8 cellular contexts compared by ENCODE assay signal in genomic region chr12:56469007-56469930, GRCh38. TPM values are rescaled to one million over a fixed set of nuclear protein-coding genes. Genes with fewer than 3 reads are reported as not detected.
DNase-seq lines count a peak whose midpoint lies in the region; ATAC-seq and TF ChIP-seq lines count a peak whose summit lies in the region.

No MANE protein-coding gene starts in this region.

- peak overlapping the region; percentile 90 for H3K27ac ChIP-seq in psoas muscle

- peaks cover 13% of the 10 kb centered on the region for H3K36me3 Mint-ChIP-seq in activated CD4-positive, alpha-beta memory T cell treated with anti-CD3 and anti-CD28 coated beads for 36 hours

- H3K9me3 ChIP-seq in psoas muscle = no peaks in the 10 kb centered on the region

- H3K4me1 Mint-ChIP-seq in activated CD4-positive, alpha-beta memory T cell treated with anti-CD3 and anti-CD28 coated beads for 36 hours (ENCODE audit: low read depth) = peaks cover 31% of the 10 kb centered on the region

- H3K4me1 ChIP-seq in psoas muscle = peaks cover 7% of the 10 kb centered on the region

- intact Hi-C loops in activated CD4-positive, alpha-beta memory T cell treated with anti-CD3 and anti-CD28 coated beads for 36 hours (cut with micrococcal nuclease) = loop anchor here (2.0 to 5.0 kb wide), 3 partner anchors 218 to 350 kb away; partner anchors contain the start of genes NABP2, PTGES3 and ZC3H10
- intact Hi-C loops in head of caudate nucleus (cut with DNase I) = loop anchor here (5.0 kb wide), 1 partner anchor 137 kb away; the partner anchor contains the start of gene PAN2
- intact Hi-C loops in psoas muscle (cut with DNase I) = loop anchor here (5.0 to 10.0 kb wide), 4 partner anchors 134 to 344 kb away; partner anchors contain the start of genes ESYT1 (in 2 of the 2), IL23A (in 1 of the 2) and PAN2 (in 1 of the 2)

- ATAC-seq in psoas muscle = peak; percentile 45 to 62 (median 58)
- ATAC-seq in HG03045 (IDR thresholded peaks at IDR 0.05; ENCODE audit: unreplicated experiment) = no peak

- WGBS in psoas muscle, 3 donors = 43 to 45% (median 43%) methylated on average over 19 of the region's 19 CpGs

- H3K27ac Mint-ChIP-seq in activated CD4-positive, alpha-beta memory T cell treated with anti-CD3 and anti-CD28 coated beads for 36 hours = peak overlapping the region; percentile 96

- peak overlapping the region; percentile 100 for H3K4me3 ChIP-seq in HFF-Myc (replicated peaks; ENCODE audit: low read depth, low read length)
- H3K4me3 ChIP-seq in psoas muscle = peak overlapping the region; percentile 81

- CTCF ChIA-PET in activated CD4-positive, alpha-beta memory T cell treated with anti-CD3 and anti-CD28 coated beads for 36 hours (lab: Charles Lee) = interaction anchor here (0.6 to 1.6 kb wide), 6 partner anchors 8 to 354 kb away, joined by 3 to 7 read pairs (median 3); partner anchors contain the start of gene ANKRD52

- peak; percentile 18 for DNase-seq in Ammon's horn (ENCODE audit: low spot score)
- DNase-seq in HFF-Myc (ENCODE audit: extremely low read depth, low read depth) = no peak
- DNase-seq in activated CD4-positive, alpha-beta memory T cell treated with anti-CD3 and anti-CD28 coated beads for 36 hours = peak; percentile 22
- peak in 35 of 42 donors; percentile 7 to 57 (median 24) for DNase-seq in head of caudate nucleus
- DNase-seq in psoas muscle = peak; percentile 36 to 60
- DNase-seq in 8988T = no peak
- no peak for DNase-seq in germinal center (ENCODE audit: low spot score)

- POLR2A ChIA-PET in activated CD4-positive, alpha-beta memory T cell treated with anti-CD3 and anti-CD28 coated beads for 36 hours (lab: Charles Lee) = interaction anchor here (1.1 to 2.4 kb wide), 3 partner anchors 110 to 170 kb away, joined by 3 to 8 read pairs (median 3); partner anchors contain the start of gene STAT2

- no peak for TF ChIP-seq CTCF in HFF-Myc (IDR thresholded peaks at IDR 0.05; ENCODE audit: low read depth, low read length, missing control alignments)
- no peak for TF ChIP-seq CTCF in psoas muscle (IDR thresholded peaks at IDR 0.05)

- H3K4me3 Mint-ChIP-seq in activated CD4-positive, alpha-beta memory T cell treated with anti-CD3 and anti-CD28 coated beads for 36 hours = peak overlapping the region; percentile 93

- H3K9me3 Mint-ChIP-seq in activated CD4-positive, alpha-beta memory T cell treated with anti-CD3 and anti-CD28 coated beads for 36 hours = no peaks in the 10 kb centered on the region

- no peaks in the 10 kb centered on the region for H3K27me3 Mint-ChIP-seq in activated CD4-positive, alpha-beta memory T cell treated with anti-CD3 and anti-CD28 coated beads for 36 hours

- H3K36me3 ChIP-seq in psoas muscle (ENCODE audit: insufficient read depth in 1 of 2, low read depth in 1 of 2) = peaks cover 0 to 11% of the 10 kb centered on the region in 2 donors

- H3K27me3 ChIP-seq in psoas muscle (ENCODE audit: insufficient read depth in 3 of 3, low read length in 2 of 3) = no peaks in the 10 kb centered on the region

RNA-seq across cellular contexts. Expression of gene SPRYD4, which starts 0.9 kb away (rescaled TPM):
- 1 to 10 TPM; 2.4 to 2.9 TPM for total RNA-seq in activated CD4-positive, alpha-beta memory T cell treated with anti-CD3 and anti-CD28 coated beads for 36 hours
- 1 to 10 TPM; 2.8 to 4.4 (median 3.7) TPM for total RNA-seq in psoas muscle
- polyA plus RNA-seq in psoas muscle = 1 to 10 TPM; 1.7 to 4.6 (median 2.7) TPM

RNA-seq across cellular contexts. Expression of gene MIP, which starts 14.8 kb away (rescaled TPM):
- not detected for total RNA-seq in activated CD4-positive, alpha-beta memory T cell treated with anti-CD3 and anti-CD28 coated beads for 36 hours
- total RNA-seq in psoas muscle = not detected
- polyA plus RNA-seq in psoas muscle = under 1 TPM in 2 of 3 donors, not detected in 1; 0.05 to 0.13 TPM

RNA-seq across cellular contexts. Expression of gene GLS2, which starts 18.7 kb away (rescaled TPM):
- 1 to 10 TPM; 5.5 to 6.1 TPM for total RNA-seq in activated CD4-positive, alpha-beta memory T cell treated with anti-CD3 and anti-CD28 coated beads for 36 hours
- total RNA-seq in psoas muscle = under 1 TPM in 1 of 4 donors, not detected in 3; 0.19 TPM
- polyA plus RNA-seq in psoas muscle = under 1 TPM; 0.08 to 0.18 (median 0.11) TPM

RNA-seq across cellular contexts. Expression of gene TIMELESS, which starts 20.0 kb away (rescaled TPM):
- 10 to 100 TPM; 60.1 to 62.6 TPM for total RNA-seq in activated CD4-positive, alpha-beta memory T cell treated with anti-CD3 and anti-CD28 coated beads for 36 hours
- 1 to 10 TPM; 2.8 to 4.3 (median 3.7) TPM for total RNA-seq in psoas muscle
- polyA plus RNA-seq in psoas muscle = 1 to 10 TPM; 3.3 to 5.2 (median 4.8) TPM

RNA-seq across cellular contexts. Expression of gene RBMS2, which starts 52.4 kb away (rescaled TPM):
- 1 to 10 TPM; 2.2 to 2.9 TPM for total RNA-seq in activated CD4-positive, alpha-beta memory T cell treated with anti-CD3 and anti-CD28 coated beads for 36 hours
- total RNA-seq in psoas muscle = 10 to 100 TPM; 11.8 to 20.5 (median 14.8) TPM
- polyA plus RNA-seq in psoas muscle = 1 to 10 TPM; 3.0 to 5.0 (median 3.8) TPM

Comparison
In these comparisons a context has a peak if more than half of its experiments do, and no peak if none do; other contexts are left out.
1. DNase-seq: peak in Ammon's horn (single experiment), activated CD4-positive, alpha-beta memory T cell treated with anti-CD3 and anti-CD28 coated beads for 36 hours (single experiment), head of caudate nucleus (35 of 42) and psoas muscle (2 of 2); none in HFF-Myc (single experiment), 8988T (single experiment) and germinal center (single experiment).
2. RNA of gene GLS2, which starts 18.7 kb away (total RNA-seq): 5.5 to 6.1 TPM in activated CD4-positive, alpha-beta memory T cell treated with anti-CD3 and anti-CD28 coated beads for 36 hours; 0.19 TPM in psoas muscle; every median in the first group is over 4 times any median in the second.